Comparison of ENCODE assay signal across 8 cellular contexts in the genomic region with DNA sequence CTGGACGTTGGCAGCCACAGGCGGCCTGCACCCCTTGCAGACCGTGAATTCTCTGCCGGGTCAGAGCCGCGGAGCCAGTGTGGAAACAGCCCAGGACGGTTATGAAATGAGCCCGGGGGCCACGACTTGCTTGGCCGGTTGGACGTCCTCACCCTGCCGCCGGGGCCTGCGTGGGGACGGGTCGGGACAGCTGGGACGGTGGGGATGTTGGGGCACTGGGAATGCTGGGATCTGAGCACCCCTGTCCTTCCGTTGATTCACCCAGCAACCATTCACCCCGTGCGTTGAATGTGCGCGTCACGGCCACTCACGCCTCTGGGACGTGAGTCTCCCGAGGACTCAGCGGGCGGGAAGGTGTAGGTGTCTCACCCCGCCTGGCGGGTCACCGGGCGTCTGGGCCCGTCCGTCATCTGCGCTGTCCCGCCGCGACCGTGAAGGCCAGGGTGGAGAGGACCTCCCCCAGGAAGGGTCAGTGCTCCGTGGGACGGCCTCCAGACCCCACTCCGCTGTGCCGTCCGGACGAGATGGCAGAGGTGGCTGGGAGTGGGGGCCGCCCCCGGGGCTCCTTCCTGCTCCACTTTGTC. TPM values are rescaled to one million over a fixed set of nuclear protein-coding genes. Genes with fewer than 3 reads are reported as not detected.
A peak's percentile ranks its signal among the peaks of the same experiment; 100 is the strongest.
DNase-seq lines count a peak whose midpoint lies in the region; ATAC-seq and TF ChIP-seq lines count a peak whose summit lies in the region.

No MANE protein-coding gene starts in this region.

- CTCF ChIA-PET in CD4-positive, alpha-beta T cell (lab: Charles Lee) = no interaction called here

- ATAC-seq in CD4-positive, alpha-beta T cell (ENCODE audit: poor library complexity) = peak; percentile 41
- no peak for ATAC-seq in GM18520 (IDR thresholded peaks at IDR 0.05; ENCODE audit: unreplicated experiment)

- no peaks in the 10 kb centered on the region for H3K9me3 ChIP-seq in CD4-positive, alpha-beta T cell (ENCODE audit: control insufficient read depth, low read length)
- H3K9me3 ChIP-seq in GM23248 (ENCODE audit: low read depth) = no peaks in the 10 kb centered on the region
- H3K9me3 ChIP-seq in OCI-LY3 (ENCODE audit: insufficient read depth, low read length) = no peaks in the 10 kb centered on the region

- no peak overlapping the region for H3K27ac Mint-ChIP-seq in CD4-positive, alpha-beta T cell
- H3K27ac Mint-ChIP-seq in type B pancreatic cell = peak overlapping the region; percentile 67

- peaks cover 18% of the 10 kb centered on the region for H3K4me1 Mint-ChIP-seq in CD4-positive, alpha-beta T cell (ENCODE audit: low read depth)
- peaks cover 14% of the 10 kb centered on the region for H3K4me1 Mint-ChIP-seq in type B pancreatic cell (ENCODE audit: unreplicated experiment)

- no peaks in the 10 kb centered on the region for H3F3A ChIP-seq in GM23248 (ENCODE audit: insufficient read depth)

- WGBS in GM23248 (ENCODE audit: low coverage in 1 of 2, low lambda C conversion rate in 2 of 2, missing lambda C conversion rate in 2 of 2), 2 experiments = 16 to 27% methylated on average over 31 to 47 of the region's 47 CpGs

- H3K27me3 ChIP-seq in CD4-positive, alpha-beta T cell (ENCODE audit: control insufficient read depth, insufficient read depth, low read length) = no peaks in the 10 kb centered on the region
- H3K27me3 ChIP-seq in GM23248 (replicated peaks; ENCODE audit: insufficient read depth) (no peaks in the 10 kb centered on the region), OCI-LY3 (ENCODE audit: low read depth, low read length) (peaks cover 8% of the 10 kb centered on the region; the same call in 1 of the 2 replicates)

- H3K36me3 Mint-ChIP-seq in CD4-positive, alpha-beta T cell (ENCODE audit: low read depth) = no peaks in the 10 kb centered on the region
- no peaks in the 10 kb centered on the region for H3K36me3 Mint-ChIP-seq in type B pancreatic cell

- in situ Hi-C loops in GM23248 (cut with MboI) = no loop called here

- intact Hi-C loops in CD4-positive, alpha-beta T cell (cut with DNase I, micrococcal nuclease) = no loop called here

- DNase-seq in CD4-positive, alpha-beta T cell = no peak
- DNase-seq in GM23248 = peak; percentile 90
- DNase-seq in dedifferentiated amniotic fluid mesenchymal stem cell (ENCODE audit: extremely low spot score) = peak; percentile 29
- peak; percentile 31 to 40 for DNase-seq in lung microvascular endothelial cell (ENCODE audit: low read depth in 2 of 2)
- no peak for DNase-seq in type B pancreatic cell (ENCODE audit: extremely low spot score, unreplicated experiment)
- no peak for DNase-seq in OCI-M1 (lab: John Stamatoyannopoulos, UW)

- H3K36me3 ChIP-seq in GM23248 (ENCODE audit: low read depth) (no peaks in the 10 kb centered on the region), OCI-LY3 (replicated peaks; ENCODE audit: low read depth, low read length) (no peaks in the 10 kb centered on the region)

- no peak overlapping the region for H3K27ac ChIP-seq in CD4-positive, alpha-beta T cell (ENCODE audit: low read depth, low read length)
- H3K27ac ChIP-seq in GM23248 (no peak overlapping the region), OCI-LY3 (ENCODE audit: low read length) (no peak overlapping the region)

- H3K9me3 Mint-ChIP-seq in CD4-positive, alpha-beta T cell = no peaks in the 10 kb centered on the region
- no peaks in the 10 kb centered on the region for H3K9me3 Mint-ChIP-seq in type B pancreatic cell

- H3K9ac ChIP-seq in GM23248 = peak overlapping the region; percentile 81
- H3K9ac ChIP-seq in OCI-LY3 (ENCODE audit: low read length) = peak overlapping the region; percentile 56

- H3K79me2 ChIP-seq in GM23248 (ENCODE audit: insufficient read depth) (no peaks in the 10 kb centered on the region), OCI-LY3 (ENCODE audit: low read length) (peaks cover 5% of the 10 kb centered on the region; the same call in 1 of the 2 replicates)

- POLR2A ChIA-PET in CD4-positive, alpha-beta T cell (lab: Charles Lee) = no interaction called here

- peak overlapping the region; percentile 77 for H3K4me2 ChIP-seq in GM23248 (ENCODE audit: unreplicated experiment)
- H3K4me2 ChIP-seq in OCI-LY3 (ENCODE audit: low read length) = peak overlapping the region; percentile 64

- H3K4me3 Mint-ChIP-seq in CD4-positive, alpha-beta T cell = peak overlapping the region; percentile 83
- peak overlapping the region; percentile 83 for H3K4me3 Mint-ChIP-seq in type B pancreatic cell

- no peaks in the 10 kb centered on the region for H3K4me1 ChIP-seq in GM23248 (ENCODE audit: insufficient read depth)
- peaks cover 23% of the 10 kb centered on the region for H3K4me1 ChIP-seq in OCI-LY3 (ENCODE audit: low read length)

- H2AFZ ChIP-seq in GM23248 = peak overlapping the region; percentile 80
- H2AFZ ChIP-seq in OCI-LY3 (ENCODE audit: low read depth, low read length) = 0 out of 2 replicates have a peak overlapping the region, but pooled peaks have one; percentile 9

- H4K20me1 ChIP-seq in GM23248 (ENCODE audit: insufficient read depth) (no peaks in the 10 kb centered on the region), OCI-LY3 (ENCODE audit: insufficient read depth, low read length) (no peaks in the 10 kb centered on the region)

- no peaks in the 10 kb centered on the region for H3K27me3 Mint-ChIP-seq in CD4-positive, alpha-beta T cell
- no peaks in the 10 kb centered on the region for H3K27me3 Mint-ChIP-seq in type B pancreatic cell

- H3K4me3 ChIP-seq in GM23248 (peak overlapping the region; percentile 75), OCI-LY3 (ENCODE audit: low read length) (peak overlapping the region; percentile 75)

- TF ChIP-seq CTCF in CD4-positive, alpha-beta T cell (IDR thresholded peaks at IDR 0.05) = no peak
- TF ChIP-seq CTCF in OCI-LY3 (IDR thresholded peaks at IDR 0.05; ENCODE audit: low read depth, low read length) = no peak
- TF ChIP-seq CTCF in type B pancreatic cell (conservative IDR thresholded peaks at IDR 0.05) = no peak

- H3K9me2 ChIP-seq in GM23248 (ENCODE audit: insufficient read depth) = no peaks in the 10 kb centered on the region

RNA-seq across cellular contexts. Expression of a gene that starts 4.5 kb away (rescaled TPM):
- 10 to 100 TPM; 33.0 to 35.8 TPM for total RNA-seq in CD4-positive, alpha-beta T cell
- 2.1 and 4.3 TPM in 2 replicates for total RNA-seq in GM23248 (2014; rRNA removed; shearing (Covaris generic))
- polyA plus RNA-seq in GM23248 (2016; fragmentation: Nextera tagmentation; extraction: Ambion mirVana) = 3.3 and 3.4 TPM in 2 replicates
- 4.1 and 6.5 TPM in 2 replicates for total RNA-seq in lung microvascular endothelial cell
- 47.5 and 54.8 TPM in 2 replicates for total RNA-seq in type B pancreatic cell (ENCODE audit: low replicate concordance)

RNA-seq across cellular contexts. Expression of a gene that starts 41.9 kb away (rescaled TPM):
- total RNA-seq in CD4-positive, alpha-beta T cell = 10 to 100 TPM; 53.5 to 53.9 TPM
- 32.4 and 34.5 TPM in 2 replicates for total RNA-seq in GM23248 (2014; rRNA removed; shearing (Covaris generic))
- 28.1 TPM in 2 replicates for polyA plus RNA-seq in GM23248 (2016; fragmentation: Nextera tagmentation; extraction: Ambion mirVana)
- total RNA-seq in lung microvascular endothelial cell = 27.5 and 32.1 TPM in 2 replicates
- total RNA-seq in type B pancreatic cell (ENCODE audit: low replicate concordance) = 45.7 and 53.5 TPM in 2 replicates

Comparison
In these comparisons a context has a peak if more than half of its experiments do, and no peak if none do; other contexts are left out.
1. DNase-seq: peak in GM23248 (single experiment), dedifferentiated amniotic fluid mesenchymal stem cell (single experiment) and lung microvascular endothelial cell (2 of 2); none in CD4-positive, alpha-beta T cell (0 of 10), type B pancreatic cell (single experiment) and OCI-M1 (single experiment).